Comparison of ENCODE assay signal across 14 cellular contexts in the genomic region with DNA sequence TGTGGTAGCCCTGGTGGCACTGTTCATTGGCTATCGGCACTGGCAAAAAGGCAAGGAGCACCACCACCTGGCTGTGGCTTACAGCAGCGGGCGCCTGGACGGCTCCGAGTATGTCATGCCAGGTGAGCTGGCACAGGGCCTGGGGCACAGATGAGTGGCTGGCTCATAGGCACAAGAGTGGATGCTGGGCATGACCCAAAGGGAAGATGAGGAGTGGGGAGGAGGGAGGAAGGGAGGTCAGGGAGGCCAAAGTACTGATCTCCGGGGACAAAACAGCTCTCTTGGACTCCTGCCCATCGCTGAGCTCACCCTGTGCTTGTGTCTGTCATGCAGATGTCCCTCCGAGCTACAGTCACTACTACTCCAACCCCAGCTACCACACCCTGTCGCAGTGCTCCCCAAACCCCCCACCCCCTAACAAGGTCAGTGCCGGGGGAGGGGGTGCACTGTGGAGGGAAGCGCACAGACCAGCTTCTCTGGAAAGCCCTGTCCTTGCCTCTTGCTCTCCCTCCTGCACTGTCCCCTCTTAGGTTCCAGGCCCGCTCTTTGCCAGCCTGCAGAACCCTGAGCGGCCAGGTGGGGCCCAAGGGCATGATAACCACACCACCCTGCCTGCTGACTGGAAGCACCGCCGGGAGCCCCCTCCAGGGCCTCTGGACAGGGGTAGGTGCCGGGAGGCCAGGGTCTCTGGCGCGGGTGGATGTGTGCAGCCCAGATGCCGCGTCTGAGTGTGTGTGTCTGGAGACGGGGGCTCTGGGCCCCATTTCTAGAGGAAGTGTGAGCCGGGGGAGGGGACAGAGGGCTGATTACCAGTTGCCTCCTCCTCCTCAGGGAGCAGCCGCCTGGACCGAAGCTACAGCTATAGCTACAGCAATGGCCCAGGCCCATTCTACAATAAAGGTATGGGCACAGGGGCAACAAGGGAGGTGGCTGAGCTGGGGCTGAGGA. TPM values are rescaled to one million over a fixed set of nuclear protein-coding genes. Genes with fewer than 3 reads are reported as not detected.
DNase-seq lines count a peak whose midpoint lies in the region; ATAC-seq and TF ChIP-seq lines count a peak whose summit lies in the region.
"Had no signal": no experiment of that assay in that cellular context is flagged by ENCODE, and none has a peak within 500 bp of the region (broad histone marks: within the 10 kb centered on the region; RNA-seq: fewer than 3 reads in every experiment).

No MANE protein-coding gene starts in this region.

- no peak overlapping the region for H3K27ac ChIP-seq in foreskin keratinocyte
- H3K27ac ChIP-seq: BLaER1, ovary had no signal

- H3K4me1 Mint-ChIP-seq in WTC11, result peaks cover 14% of the 10 kb centered on the region
- H3K4me1 Mint-ChIP-seq in mesothelial cell of epicardium, result peaks cover 23% of the 10 kb centered on the region

- H3K27ac Mint-ChIP-seq in WTC11 (no peak overlapping the region), mesothelial cell of epicardium (peak overlapping the region; percentile 53)

- DNase-seq in DMS79 treated with DMSO at 0.1 percent for 48 hours (lab: John Stamatoyannopoulos, UW) (peak; percentile 95), NCI-H1092 treated with DMSO at 0.1 percent for 48 hours (lab: John Stamatoyannopoulos, UW) (peak; percentile 75), WTC11 (ENCODE audit: low spot score) (peak; percentile 58), mesothelial cell of epicardium (ENCODE audit: low spot score in 2 of 2, unreplicated experiment in 2 of 2) (no peak), foreskin keratinocyte (no peak)
- DNase-seq: activated T-cell treated with anti-CD3 and anti-CD28 coated beads, Interleukin-2, amount 50 U/mL, for 4 hours; left colon; NCI-H2171 treated with DMSO at 0.1 percent for 48 hours; stimulated activated CD8-positive, alpha-beta memory T cell treated with anti-CD3 and anti-CD28 coated beads, Interleukin-4, amount 100 ng/mL, for 48 hours had no signal

- H3K4me3 Mint-ChIP-seq in WTC11 (no peak overlapping the region), mesothelial cell of epicardium (peak overlapping the region; percentile 47)
- H3K4me3 Mint-ChIP-seq: activated T-cell treated with anti-CD3 and anti-CD28 coated beads, Interleukin-2, amount 50 U/mL, for 4 hours had no signal

- TF ChIP-seq CTCF in WTC11 (IDR thresholded peaks at IDR 0.05) (no peak), mesothelial cell of epicardium (IDR thresholded peaks at IDR 0.05; ENCODE audit: unreplicated experiment) (no peak), foreskin keratinocyte (conservative IDR thresholded peaks at IDR 0.05) (no peak)

- H3K27me3 ChIP-seq in foreskin keratinocyte, result no peaks in the 10 kb centered on the region
- H3K27me3 ChIP-seq: ovary had no signal

- H3K4me1 ChIP-seq in foreskin keratinocyte, result no peaks in the 10 kb centered on the region

- CTCF ChIA-PET in WTC11 (lab: Charles Lee), result interaction anchor here (0.5 to 4.3 kb wide), 21 partner anchors 11 to 294 kb away, joined by 3 to 42 read pairs (median 5); partner anchors contain the start of genes HAPLN2, HDGF, INSRR and NTRK1

- POLR2A ChIA-PET in WTC11 (lab: Charles Lee), result interaction anchor here (0.7 kb wide), 1 partner anchor 11 kb away, joined by 4 read pairs; no protein-coding TSS in a partner anchor

- H3K27me3 Mint-ChIP-seq in WTC11 (ENCODE audit: low read depth) (peaks cover 40% of the 10 kb centered on the region), mesothelial cell of epicardium (ENCODE audit: low read depth) (no peaks in the 10 kb centered on the region)

- H3K36me3 Mint-ChIP-seq in WTC11 (no peaks in the 10 kb centered on the region), mesothelial cell of epicardium (no peaks in the 10 kb centered on the region)

- ATAC-seq in WTC11, result peak; percentile 85
- no peak for ATAC-seq in GM19324 (IDR thresholded peaks at IDR 0.05; ENCODE audit: low FRiP score, unreplicated experiment)
- no peak for ATAC-seq in foreskin keratinocyte
- ATAC-seq in GM19397 (IDR thresholded peaks at IDR 0.05; ENCODE audit: unreplicated experiment), result no peak
- ATAC-seq in GM18519 (IDR thresholded peaks at IDR 0.05; ENCODE audit: low FRiP score, unreplicated experiment), result no peak
- ATAC-seq: activated T-cell treated with anti-CD3 and anti-CD28 coated beads, Interleukin-2, amount 50 U/mL, for 4 hours; left colon had no signal

- H3K9me3 Mint-ChIP-seq in WTC11, result no peaks in the 10 kb centered on the region
- H3K9me3 Mint-ChIP-seq in mesothelial cell of epicardium, result no peaks in the 10 kb centered on the region
- H3K9me3 Mint-ChIP-seq: activated T-cell treated with anti-CD3 and anti-CD28 coated beads, Interleukin-2, amount 50 U/mL, for 4 hours had no signal

TF ChIP-seq in WTC11, 78 proteins besides CTCF, POLR2A, EP300 and RAD21 (continues in another document):
- TF ChIP-seq, protein P1, sequence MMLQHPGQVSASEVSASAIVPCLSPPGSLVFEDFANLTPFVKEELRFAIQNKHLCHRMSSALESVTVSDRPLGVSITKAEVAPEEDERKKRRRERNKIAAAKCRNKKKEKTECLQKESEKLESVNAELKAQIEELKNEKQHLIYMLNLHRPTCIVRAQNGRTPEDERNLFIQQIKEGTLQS (CRISPR knock-in tag; conservative IDR thresholded peaks at IDR 0.05), result no peak
- no peak for TF ChIP-seq ATF6 (CRISPR knock-in tag; IDR thresholded peaks at IDR 0.05)
- TF ChIP-seq, protein P2, sequence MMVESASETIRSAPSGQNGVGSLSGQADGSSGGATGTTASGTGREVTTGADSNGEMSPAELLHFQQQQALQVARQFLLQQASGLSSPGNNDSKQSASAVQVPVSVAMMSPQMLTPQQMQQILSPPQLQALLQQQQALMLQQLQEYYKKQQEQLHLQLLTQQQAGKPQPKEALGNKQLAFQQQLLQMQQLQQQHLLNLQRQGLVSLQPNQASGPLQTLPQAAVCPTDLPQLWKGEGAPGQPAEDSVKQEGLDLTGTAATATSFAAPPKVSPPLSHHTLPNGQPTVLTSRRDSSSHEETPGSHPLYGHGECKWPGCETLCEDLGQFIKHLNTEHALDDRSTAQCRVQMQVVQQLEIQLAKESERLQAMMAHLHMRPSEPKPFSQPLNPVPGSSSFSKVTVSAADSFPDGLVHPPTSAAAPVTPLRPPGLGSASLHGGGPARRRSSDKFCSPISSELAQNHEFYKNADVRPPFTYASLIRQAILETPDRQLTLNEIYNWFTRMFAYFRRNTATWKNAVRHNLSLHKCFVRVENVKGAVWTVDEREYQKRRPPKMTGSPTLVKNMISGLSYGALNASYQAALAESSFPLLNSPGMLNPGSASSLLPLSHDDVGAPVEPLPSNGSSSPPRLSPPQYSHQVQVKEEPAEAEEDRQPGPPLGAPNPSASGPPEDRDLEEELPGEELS (CRISPR knock-in tag; IDR thresholded peaks at IDR 0.05), result no peak
- TF ChIP-seq, protein P3, sequence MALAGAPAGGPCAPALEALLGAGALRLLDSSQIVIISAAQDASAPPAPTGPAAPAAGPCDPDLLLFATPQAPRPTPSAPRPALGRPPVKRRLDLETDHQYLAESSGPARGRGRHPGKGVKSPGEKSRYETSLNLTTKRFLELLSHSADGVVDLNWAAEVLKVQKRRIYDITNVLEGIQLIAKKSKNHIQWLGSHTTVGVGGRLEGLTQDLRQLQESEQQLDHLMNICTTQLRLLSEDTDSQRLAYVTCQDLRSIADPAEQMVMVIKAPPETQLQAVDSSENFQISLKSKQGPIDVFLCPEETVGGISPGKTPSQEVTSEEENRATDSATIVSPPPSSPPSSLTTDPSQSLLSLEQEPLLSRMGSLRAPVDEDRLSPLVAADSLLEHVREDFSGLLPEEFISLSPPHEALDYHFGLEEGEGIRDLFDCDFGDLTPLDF (CRISPR knock-in tag; IDR thresholded peaks at IDR 0.05), result no peak
- no peak for TF ChIP-seq PRRX2 (CRISPR knock-in tag; IDR thresholded peaks at IDR 0.05)
- TF ChIP-seq OVOL2 (CRISPR knock-in tag; IDR thresholded peaks at IDR 0.05; ENCODE audit: borderline replicate concordance), result no peak

RNA-seq across cellular contexts. Expression of gene LRRC71, which starts 7.3 kb away (rescaled TPM):
- 0.18 to 0.30 TPM (median 0.22 TPM) in 3 replicates for total RNA-seq in WTC11 (2021)
- 0.11 to 0.34 TPM (median 0.13 TPM) in 3 replicates for total RNA-seq in mesothelial cell of epicardium
- total RNA-seq in foreskin keratinocyte, result not detected in 2 replicates
- polyA plus RNA-seq in foreskin keratinocyte, result not detected in 2 replicates
- total RNA-seq: activated T-cell treated with anti-CD3 and anti-CD28 coated beads, Interleukin-2, amount 50 U/mL, for 4 hours; left colon had no signal

RNA-seq across cellular contexts. Expression of gene PEAR1, which starts 19.6 kb away (rescaled TPM):
- total RNA-seq in WTC11 (2021), result 0.89 to 1.6 TPM (median 1.0 TPM) in 3 replicates
- 13.8 to 16.1 TPM (median 15.7 TPM) in 3 replicates for total RNA-seq in mesothelial cell of epicardium
- 6.6 and 7.3 TPM in 2 replicates for total RNA-seq in foreskin keratinocyte
- polyA plus RNA-seq in foreskin keratinocyte, result 3.3 and 4.0 TPM in 2 replicates

RNA-seq across cellular contexts. Expression of gene NTRK1, which starts 52.5 kb away (rescaled TPM):
- total RNA-seq in WTC11 (2021) (0.23 to 0.42 TPM (median 0.23 TPM) in 3 replicates), mesothelial cell of epicardium (1.2 to 1.3 TPM (median 1.3 TPM) in 3 replicates), foreskin keratinocyte (not detected in 2 replicates)
- 0.03 TPM in 1 of 2 replicates, not detected in the other for polyA plus RNA-seq in foreskin keratinocyte

RNA-seq across cellular contexts. Expression of gene INSRR, which starts 54.2 kb away (rescaled TPM):
- total RNA-seq in WTC11 (2021) (0.05 to 0.11 TPM in 2 of 3 replicates, not detected in the other), mesothelial cell of epicardium (0.45 to 0.66 TPM (median 0.51 TPM) in 3 replicates), foreskin keratinocyte (not detected in 2 replicates)
- polyA plus RNA-seq in foreskin keratinocyte, result not detected in 2 replicates
- total RNA-seq: left colon had no signal

Comparison
In these comparisons a context has a peak if more than half of its experiments do, and no peak if none do; other contexts are left out.
1. DNase-seq: peak in DMS79 treated with DMSO at 0.1 percent for 48 hours (single experiment), NCI-H1092 treated with DMSO at 0.1 percent for 48 hours (single experiment) and WTC11 (single experiment); none in mesothelial cell of epicardium (0 of 2) and foreskin keratinocyte (0 of 2).